Comparison of ENCODE assay signal across 1 cellular context in the genomic region with DNA sequence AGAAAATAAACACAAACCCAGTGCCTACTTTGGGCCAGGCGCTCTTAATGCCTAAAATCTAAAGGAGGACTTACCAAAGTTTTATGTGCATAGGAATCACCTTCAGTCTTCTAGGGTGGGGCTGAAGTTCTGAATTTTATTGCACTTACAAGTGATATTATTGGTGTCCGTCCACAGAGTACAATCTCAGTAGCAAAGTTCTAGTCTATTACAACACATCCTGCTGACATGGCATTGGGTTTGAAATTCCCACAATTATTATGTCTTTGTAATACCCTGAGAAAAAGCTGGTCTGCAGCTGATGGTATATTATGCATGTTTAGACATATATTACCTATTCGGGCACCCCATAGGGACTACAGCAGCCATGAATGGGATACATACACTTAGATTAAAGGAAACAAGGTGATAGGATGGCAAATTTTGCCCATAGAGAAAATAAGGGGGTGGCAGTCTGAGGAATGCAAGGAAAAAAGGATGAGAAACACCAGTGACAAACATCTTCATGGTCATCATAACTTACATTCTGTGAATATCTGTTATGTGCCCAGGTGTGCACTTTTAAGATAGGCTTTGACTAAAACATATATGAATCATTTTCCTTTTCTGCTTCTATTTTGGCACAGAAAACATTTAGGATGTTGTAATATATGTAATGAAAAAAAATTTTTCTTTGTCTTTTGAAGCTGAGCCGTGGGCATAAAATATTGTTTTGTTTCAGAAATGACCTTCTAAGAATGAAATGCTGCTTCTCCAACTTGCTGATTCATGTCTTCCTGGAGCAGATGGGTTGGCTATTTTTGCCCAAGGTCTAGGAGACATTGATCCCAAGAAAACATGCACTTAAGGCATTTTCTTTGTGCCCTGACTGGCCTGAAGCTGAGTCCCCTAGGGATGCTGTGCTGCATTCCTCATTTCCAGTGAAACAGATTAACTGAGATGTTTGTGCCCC.
TF ChIP-seq lines count a peak whose summit lies in the region.

No MANE protein-coding gene starts in this region.

TF ChIP-seq in H1, 55 proteins besides CTCF, POLR2A, EP300 and RAD21:
- TF ChIP-seq RNF2 (IDR thresholded peaks at IDR 0.05; ENCODE audit: borderline replicate concordance, low read depth, low read length, missing control alignments, poor library complexity, severe bottlenecking), result no peak
- no peak for TF ChIP-seq POU5F1 (IDR thresholded peaks at IDR 0.05; ENCODE audit: low read depth, low read length)
- no peak for TF ChIP-seq EZH2 (IDR thresholded peaks at IDR 0.05; ENCODE audit: low read depth, low read length, severe bottlenecking)
- TF ChIP-seq CBX8 (IDR thresholded peaks at IDR 0.05; ENCODE audit: borderline replicate concordance, low read depth, low read length), result no peak
- TF ChIP-seq, protein P1, sequence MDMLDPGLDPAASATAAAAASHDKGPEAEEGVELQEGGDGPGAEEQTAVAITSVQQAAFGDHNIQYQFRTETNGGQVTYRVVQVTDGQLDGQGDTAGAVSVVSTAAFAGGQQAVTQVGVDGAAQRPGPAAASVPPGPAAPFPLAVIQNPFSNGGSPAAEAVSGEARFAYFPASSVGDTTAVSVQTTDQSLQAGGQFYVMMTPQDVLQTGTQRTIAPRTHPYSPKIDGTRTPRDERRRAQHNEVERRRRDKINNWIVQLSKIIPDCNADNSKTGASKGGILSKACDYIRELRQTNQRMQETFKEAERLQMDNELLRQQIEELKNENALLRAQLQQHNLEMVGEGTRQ (IDR thresholded peaks at IDR 0.05; ENCODE audit: low read length), result no peak
- TF ChIP-seq TCF12 (IDR thresholded peaks at IDR 0.05; ENCODE audit: low read depth, low read length), result no peak
- no peak for TF ChIP-seq SP2 (IDR thresholded peaks at IDR 0.05; ENCODE audit: low read length)
- TF ChIP-seq CREB1 (IDR thresholded peaks at IDR 0.05), result no peak
- TF ChIP-seq TAF7 (optimal IDR thresholded peaks at IDR 0.05; ENCODE audit: borderline replicate concordance, low read depth, low read length), result no peak
- TF ChIP-seq, protein P2, sequence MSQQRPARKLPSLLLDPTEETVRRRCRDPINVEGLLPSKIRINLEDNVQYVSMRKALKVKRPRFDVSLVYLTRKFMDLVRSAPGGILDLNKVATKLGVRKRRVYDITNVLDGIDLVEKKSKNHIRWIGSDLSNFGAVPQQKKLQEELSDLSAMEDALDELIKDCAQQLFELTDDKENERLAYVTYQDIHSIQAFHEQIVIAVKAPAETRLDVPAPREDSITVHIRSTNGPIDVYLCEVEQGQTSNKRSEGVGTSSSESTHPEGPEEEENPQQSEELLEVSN (IDR thresholded peaks at IDR 0.05), result no peak
- no peak for TF ChIP-seq SAP30 (IDR thresholded peaks at IDR 0.05; ENCODE audit: insufficient read depth, insufficient replicate concordance, low read length)
